Comparison of ENCODE assay signal across 11 cellular contexts in genomic region chr1:90973897-90974798, GRCh38. TPM values are rescaled to one million over a fixed set of nuclear protein-coding genes. Genes with fewer than 3 reads are reported as not detected.
DNase-seq lines count a peak whose midpoint lies in the region; ATAC-seq and TF ChIP-seq lines count a peak whose summit lies in the region.
"Had no signal": no experiment of that assay in that cellular context is flagged by ENCODE, and none has a peak within 500 bp of the region (broad histone marks: within the 10 kb centered on the region; RNA-seq: fewer than 3 reads in every experiment).

No MANE protein-coding gene starts in this region.

- H3K27ac ChIP-seq in GM23338 (ENCODE audit: low read depth) (peak overlapping the region; percentile 53), right lobe of liver (no peak overlapping the region)
- H3K27ac ChIP-seq: spleen had no signal

- DNase-seq in GM23338 (ENCODE audit: low spot score) (peak; percentile 59), NT2/D1 (ENCODE audit: low read depth, low spot score) (peak; percentile 73), non-pigmented ciliary epithelial cell (ENCODE audit: low read depth) (peak; percentile 32), LoVo (ENCODE audit: low spot score) (no peak), NCI-H82 treated with DMSO at 0.1 percent for 48 hours (lab: John Stamatoyannopoulos, UW; ENCODE audit: unreplicated experiment) (no peak), right lobe of liver (no peak)
- DNase-seq: activated B cell treated with CpG ODN at 0.5 μM for 24 hours; effector memory CD4-positive, alpha-beta T cell; spleen had no signal

- H3K27me3 ChIP-seq in GM23338 (ENCODE audit: insufficient read depth) (no peaks in the 10 kb centered on the region), NT2/D1 (ENCODE audit: insufficient read depth, insufficient read length) (no peaks in the 10 kb centered on the region), right lobe of liver (no peaks in the 10 kb centered on the region)
- H3K27me3 ChIP-seq: spleen had no signal

- TF ChIP-seq POLR2A in right lobe of liver (IDR thresholded peaks at IDR 0.05) = no peak

- peaks cover 46% of the 10 kb centered on the region for H3K4me1 ChIP-seq in GM23338 (ENCODE audit: insufficient read depth)
- H3K4me1 ChIP-seq in NT2/D1 (ENCODE audit: insufficient read depth, insufficient read length) = no peaks in the 10 kb centered on the region
- H3K4me1 ChIP-seq in right lobe of liver = no peaks in the 10 kb centered on the region

- no peaks in the 10 kb centered on the region for H3K9me2 ChIP-seq in GM23338 (ENCODE audit: insufficient read depth)

- H3K36me3 Mint-ChIP-seq in GM23338 (ENCODE audit: low read depth) = peaks cover 25% of the 10 kb centered on the region

- peak overlapping the region; percentile 24 for H3K4me2 ChIP-seq in GM23338

- peaks cover 49% of the 10 kb centered on the region for H3K4me1 Mint-ChIP-seq in GM23338

- no peak for TF ChIP-seq CTCF in GM23338 (conservative IDR thresholded peaks at IDR 0.05; ENCODE audit: low read depth in 2 of 2)
- TF ChIP-seq CTCF in right lobe of liver (IDR thresholded peaks at IDR 0.05) = no peak

- H2AFZ ChIP-seq in GM23338 = no peak overlapping the region

- no peaks in the 10 kb centered on the region for H3F3A ChIP-seq in GM23338 (replicated peaks; ENCODE audit: low read depth)

- H3K27ac Mint-ChIP-seq in GM23338 = peak overlapping the region; percentile 87
- H3K27ac Mint-ChIP-seq: activated B cell treated with CpG ODN at 0.5 μM for 24 hours had no signal

- H3K9me3 ChIP-seq in NT2/D1 (ENCODE audit: insufficient read depth, low read length) (no peaks in the 10 kb centered on the region), right lobe of liver (no peaks in the 10 kb centered on the region)
- H3K9me3 ChIP-seq: spleen had no signal

- H3K4me3 ChIP-seq in GM23338 (peak overlapping the region; percentile 1; the same call in 1 of the 2 replicates), NT2/D1 (ENCODE audit: insufficient read length, low read depth) (no peak overlapping the region), right lobe of liver (no peak overlapping the region)
- H3K4me3 ChIP-seq: spleen had no signal

- H3K79me2 ChIP-seq in GM23338 (replicated peaks; ENCODE audit: insufficient read depth) = peaks cover 100% of the 10 kb centered on the region

- peak; percentile 89 for ATAC-seq in GM23338
- ATAC-seq in esophagus mucosa = peak; percentile 42
- no peak for ATAC-seq in right lobe of liver
- ATAC-seq in HG02610 (IDR thresholded peaks at IDR 0.05; ENCODE audit: unreplicated experiment) = no peak

- H3K9ac ChIP-seq in NT2/D1 (ENCODE audit: insufficient read length, low read depth) = no peak overlapping the region

- no peaks in the 10 kb centered on the region for H3K27me3 Mint-ChIP-seq in GM23338 (ENCODE audit: insufficient read depth, low read depth, poor library complexity)
- H3K27me3 Mint-ChIP-seq: activated B cell treated with CpG ODN at 0.5 μM for 24 hours had no signal

- H3K9me3 Mint-ChIP-seq in GM23338 = peaks cover 2% of the 10 kb centered on the region; the same call in 1 of the 3 replicates
- H3K9me3 Mint-ChIP-seq: activated B cell treated with CpG ODN at 0.5 μM for 24 hours had no signal

- H3K36me3 ChIP-seq in GM23338 (ENCODE audit: insufficient read depth) (no peaks in the 10 kb centered on the region), NT2/D1 (ENCODE audit: insufficient read depth, insufficient read length, low read length) (peaks cover 29% of the 10 kb centered on the region), right lobe of liver (no peaks in the 10 kb centered on the region)

- peak overlapping the region; percentile 39 for H3K4me3 Mint-ChIP-seq in GM23338
- H3K4me3 Mint-ChIP-seq: activated B cell treated with CpG ODN at 0.5 μM for 24 hours had no signal

- 93% methylated on average over 5 of the region's 5 CpGs for WGBS in right lobe of liver (ENCODE audit: insufficient coverage, low coverage, low lambda C conversion rate, missing lambda C conversion rate)

- H4K20me1 ChIP-seq in GM23338 (replicated peaks; ENCODE audit: insufficient read depth) = peaks cover 26% of the 10 kb centered on the region

- intact Hi-C loops in right lobe of liver (cut with DNase I) = no loop called here

TF ChIP-seq in GM23338, 12 proteins besides CTCF, POLR2A, EP300 and RAD21:
- TF ChIP-seq NANOG (IDR thresholded peaks at IDR 0.05; ENCODE audit: borderline replicate concordance) (peak; percentile 15; the same call in 1 of the 2 replicates), CREB1 (CRISPR knock-in tag; IDR thresholded peaks at IDR 0.05; ENCODE audit: low read depth) (no peak)

RNA-seq across cellular contexts. Expression of gene ZNF644, which starts 47.7 kb away (rescaled TPM):
- total RNA-seq in GM23338 (2014; rRNA removed; shearing (Covaris generic)) = 103 and 112 TPM in 2 replicates
- polyA plus RNA-seq in GM23338 (2016; fragmentation: Nextera tagmentation; extraction: Ambion mirVana) = 80.3 and 101 TPM in 2 replicates
- total RNA-seq in esophagus mucosa (27.1 TPM), right lobe of liver (10 to 100 TPM; 19.3 to 26.9 (median 19.9) TPM)

Comparison
In these comparisons a context has a peak if more than half of its experiments do, and no peak if none do; other contexts are left out.
1. ATAC-seq: peak in GM23338 (single experiment) and esophagus mucosa (single experiment); none in right lobe of liver (0 of 4) and HG02610 (single experiment).
2. DNase-seq: peak in GM23338 (single experiment), NT2/D1 (single experiment) and non-pigmented ciliary epithelial cell (single experiment); none in LoVo (single experiment), NCI-H82 treated with DMSO at 0.1 percent for 48 hours (single experiment) and right lobe of liver (0 of 3).